In genomic region chr13:21895769-21896168, GRCh38 we compare ENCODE assay signal across 27 cellular contexts.
"Had no signal": no experiment of that assay in that cellular context is flagged by ENCODE, and none has a peak within 500 bp of the region (broad histone marks: within the 10 kb centered on the region; RNA-seq: fewer than 3 reads in every experiment).

No MANE protein-coding gene starts in this region.

- H3K9ac ChIP-seq: neural progenitor cell had no signal

- ATAC-seq: heart left ventricle; left lobe of liver; natural killer cell; right lobe of liver; stimulated activated memory B cell treated with anti-CD40 and anti-IgM and Interleukin-4, amounts not matched to agents 10 μg/mL and 1 μg/mL and 100 μg/mL, for 72 hours; stimulated activated naive CD8-positive, alpha-beta T cell treated with anti-CD3 and anti-CD28 coated beads, Interleukin-15, amount 100 ng/mL, for 72 hours had no signal

- H3K27me3 Mint-ChIP-seq: stimulated activated memory B cell treated with anti-CD40 and anti-IgM and Interleukin-4, amounts not matched to agents 10 μg/mL and 1 μg/mL and 100 μg/mL, for 72 hours; stimulated activated naive CD8-positive, alpha-beta T cell treated with anti-CD3 and anti-CD28 coated beads, Interleukin-15, amount 100 ng/mL, for 72 hours had no signal

- H3K9me3 ChIP-seq: heart left ventricle, lower lobe of right lung, neutrophil, right atrium auricular region, right lobe of liver, tibial nerve, upper lobe of left lung, vagina had no signal

- H3K4me2 ChIP-seq: neural progenitor cell had no signal

- H3K4me1 Mint-ChIP-seq: natural killer cell; stimulated activated memory B cell treated with anti-CD40 and anti-IgM and Interleukin-4, amounts not matched to agents 10 μg/mL and 1 μg/mL and 100 μg/mL, for 72 hours; stimulated activated naive CD8-positive, alpha-beta T cell treated with anti-CD3 and anti-CD28 coated beads, Interleukin-15, amount 100 ng/mL, for 72 hours had no signal

- H3K4me1 ChIP-seq: heart left ventricle, lower lobe of right lung, neural progenitor cell, right lobe of liver, tibial nerve, vagina had no signal

- H3K27ac ChIP-seq: heart left ventricle, lower lobe of right lung, neural progenitor cell, neutrophil, right atrium auricular region, right lobe of liver, tibial nerve, upper lobe of left lung, vagina had no signal

- H3K4me3 Mint-ChIP-seq: naive B cell; natural killer cell; nephron progenitor cell; neural progenitor cell; stimulated activated memory B cell treated with anti-CD40 and anti-IgM and Interleukin-4, amounts not matched to agents 10 μg/mL and 1 μg/mL and 100 μg/mL, for 72 hours; stimulated activated naive CD8-positive, alpha-beta T cell treated with anti-CD3 and anti-CD28 coated beads, Interleukin-15, amount 100 ng/mL, for 72 hours had no signal

- H3K27me3 ChIP-seq: heart left ventricle, neural progenitor cell, neutrophil, right atrium auricular region, right lobe of liver, tibial nerve, upper lobe of left lung, vagina had no signal

- H3K4me3 ChIP-seq: heart left ventricle, lower lobe of right lung, neural progenitor cell, right atrium auricular region, right lobe of liver, tibial nerve, upper lobe of left lung, vagina had no signal

- H2AFZ ChIP-seq: neural progenitor cell had no signal

- H3K9me3 Mint-ChIP-seq: naive B cell; natural killer cell; nephron progenitor cell; neural progenitor cell; stimulated activated memory B cell treated with anti-CD40 and anti-IgM and Interleukin-4, amounts not matched to agents 10 μg/mL and 1 μg/mL and 100 μg/mL, for 72 hours; stimulated activated naive CD8-positive, alpha-beta T cell treated with anti-CD3 and anti-CD28 coated beads, Interleukin-15, amount 100 ng/mL, for 72 hours had no signal

- H3K36me3 Mint-ChIP-seq: naive B cell; natural killer cell; neural progenitor cell; stimulated activated memory B cell treated with anti-CD40 and anti-IgM and Interleukin-4, amounts not matched to agents 10 μg/mL and 1 μg/mL and 100 μg/mL, for 72 hours had no signal

- DNase-seq: heart left ventricle; islet precursor cell; lower lobe of right lung; mammary epithelial cell; mesenchymal stem cell; naive B cell; natural killer cell; nephron progenitor cell; occipital lobe; right lobe of liver; stimulated activated CD4-positive, alpha-beta T cell treated with anti-CD3 and anti-CD28 coated beads, Interleukin-12 subunit alpha, Interleukin-12 subunit beta, amount 100 ng/mL, for 4 hours; stimulated activated CD4-positive, alpha-beta T cell treated with anti-CD3 and anti-CD28 coated beads, Interleukin-15, amount 100 ng/mL, for 24 hours; stimulated activated CD4-positive, alpha-beta T cell treated with anti-CD3 and anti-CD28 coated beads, Interleukin-2, amount 100 ng/mL, for 24 hours; stimulated activated CD4-positive, alpha-beta T cell treated with anti-CD3 and anti-CD28 coated beads, Interleukin-4, amount 100 ng/mL, for 24 hours; stimulated activated CD8-positive, alpha-beta memory T cell treated with anti-CD3 and anti-CD28 coated beads, Interleukin-4, amount 100 ng/mL, for 48 hours; stimulated activated naive CD4-positive, alpha-beta T cell treated with Interleukin-2 at 50 U/mL for 16 hours; stimulated activated naive CD8-positive, alpha-beta T cell treated with anti-CD3 and anti-CD28 coated beads, Interleukin-15, amount 100 ng/mL, for 72 hours; substantia nigra; upper lobe of left lung had no signal

- H3K27ac Mint-ChIP-seq: naive B cell; natural killer cell; nephron progenitor cell; neural progenitor cell; progenitor cell of endocrine pancreas; stimulated activated memory B cell treated with anti-CD40 and anti-IgM and Interleukin-4, amounts not matched to agents 10 μg/mL and 1 μg/mL and 100 μg/mL, for 72 hours; stimulated activated naive CD8-positive, alpha-beta T cell treated with anti-CD3 and anti-CD28 coated beads, Interleukin-15, amount 100 ng/mL, for 72 hours had no signal

- H3K36me3 ChIP-seq: heart left ventricle, lower lobe of right lung, neural progenitor cell, neutrophil, right atrium auricular region, right lobe of liver, tibial nerve, upper lobe of left lung, vagina had no signal
